ENCODE assay signal across 16 cellular contexts in the genomic region with DNA sequence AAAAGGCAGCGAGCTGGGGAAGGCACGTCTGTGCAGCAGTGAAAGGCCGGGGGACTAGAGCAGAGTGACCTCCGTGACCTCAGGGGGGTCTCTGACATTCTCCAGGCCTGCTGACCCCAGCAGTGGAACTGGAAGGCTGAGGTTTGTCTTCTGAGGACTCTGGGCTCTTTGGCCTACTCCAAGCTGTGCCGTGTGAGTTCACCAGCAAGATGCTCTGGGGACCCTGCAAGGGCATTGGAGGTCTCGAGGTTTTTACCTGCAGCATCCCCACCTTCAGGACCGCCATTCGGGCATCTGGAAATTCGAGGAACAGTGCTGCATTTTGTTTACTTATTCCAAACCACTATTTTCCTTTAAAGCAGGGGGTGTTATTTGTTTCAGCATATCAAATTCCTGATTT.
DNase-seq lines count a peak whose midpoint lies in the region; ATAC-seq and TF ChIP-seq lines count a peak whose summit lies in the region.
"Had no signal": no experiment of that assay in that cellular context is flagged by ENCODE, and none has a peak within 500 bp of the region (broad histone marks: within the 10 kb centered on the region; RNA-seq: fewer than 3 reads in every experiment).

No MANE protein-coding gene starts in this region.

- DNase-seq in endodermal cell (peak; percentile 16), posterior vena cava (ENCODE audit: low spot score) (peak; percentile 56), Kasumi-1 (lab: John Stamatoyannopoulos, UW) (no peak), mucosa of descending colon (no peak)
- DNase-seq: AML-193; Caco-2; Calu3; CD4-positive, alpha-beta T cell; CD8-positive, alpha-beta T cell; DMS79 treated with DMSO at 0.1 percent for 48 hours; GF-D8 had no signal

- H3K4me3 ChIP-seq in BLaER1 = no peak overlapping the region
- no peak overlapping the region for H3K4me3 ChIP-seq in endodermal cell (ENCODE audit: low read length)
- H3K4me3 ChIP-seq in mucosa of descending colon = no peak overlapping the region
- H3K4me3 ChIP-seq: A549 had no signal

- H3K27me3 ChIP-seq in BLaER1 (no peaks in the 10 kb centered on the region), endodermal cell (ENCODE audit: control insufficient read depth, insufficient read depth, low read length, poor library complexity, severe bottlenecking) (no peaks in the 10 kb centered on the region)

- H3K36me3 ChIP-seq in BLaER1 = peaks cover 100% of the 10 kb centered on the region
- H3K36me3 ChIP-seq in endodermal cell (ENCODE audit: control insufficient read depth, insufficient read depth, low read length) = no peaks in the 10 kb centered on the region
- H3K36me3 ChIP-seq in mucosa of descending colon (ENCODE audit: low read depth) = no peaks in the 10 kb centered on the region

- no peak for ATAC-seq in mucosa of descending colon
- ATAC-seq: A549; CD8-positive, alpha-beta T cell had no signal

- TF ChIP-seq CTCF in endodermal cell (conservative IDR thresholded peaks at IDR 0.05) = no peak
- no peak for TF ChIP-seq CTCF in mucosa of descending colon (IDR thresholded peaks at IDR 0.05)

- no peak overlapping the region for H3K4me3 Mint-ChIP-seq in endodermal cell
- H3K4me3 Mint-ChIP-seq: B cell; CD4-positive, alpha-beta T cell; CD8-positive, alpha-beta T cell had no signal

- H3K36me3 Mint-ChIP-seq in endodermal cell (ENCODE audit: low read depth) = no peaks in the 10 kb centered on the region
- H3K36me3 Mint-ChIP-seq: CD8-positive, alpha-beta T cell had no signal

- peaks cover 100% of the 10 kb centered on the region for H4K20me1 ChIP-seq in BLaER1

- H3K9ac ChIP-seq in BLaER1 (no peak overlapping the region), endodermal cell (ENCODE audit: extremely low read depth, low read length, poor library complexity, severe bottlenecking) (no peak overlapping the region)

- no peak overlapping the region for H3K27ac ChIP-seq in BLaER1
- no peak overlapping the region for H3K27ac ChIP-seq in endodermal cell (ENCODE audit: low read depth, low read length)
- H3K27ac ChIP-seq: 22Rv1, A549, C4-2B had no signal

- no peaks in the 10 kb centered on the region for H3K4me1 Mint-ChIP-seq in endodermal cell
- H3K4me1 Mint-ChIP-seq: B cell had no signal

- H3K9me3 ChIP-seq in BLaER1 = no peaks in the 10 kb centered on the region
- H3K9me3 ChIP-seq in endodermal cell (ENCODE audit: control insufficient read depth, low read length) = no peaks in the 10 kb centered on the region
- no peaks in the 10 kb centered on the region for H3K9me3 ChIP-seq in mucosa of descending colon
- H3K9me3 ChIP-seq: A549, Caco-2 had no signal

- H3K9me3 Mint-ChIP-seq in endodermal cell = no peaks in the 10 kb centered on the region
- H3K9me3 Mint-ChIP-seq: CD4-positive, alpha-beta T cell; CD8-positive, alpha-beta T cell had no signal

- peaks cover 23% of the 10 kb centered on the region for H3K27me3 Mint-ChIP-seq in endodermal cell (ENCODE audit: insufficient read depth)

- H3K4me2 ChIP-seq in BLaER1 = peak overlapping the region; percentile 89
- H3K4me2 ChIP-seq: A549 had no signal

- H3K4me1 ChIP-seq in BLaER1 = peaks cover 100% of the 10 kb centered on the region
- H3K4me1 ChIP-seq in endodermal cell (ENCODE audit: control insufficient read depth, insufficient read depth, low read length) = no peaks in the 10 kb centered on the region
- H3K4me1 ChIP-seq in mucosa of descending colon (ENCODE audit: low read depth) = no peaks in the 10 kb centered on the region
- H3K4me1 ChIP-seq: A549, Caco-2 had no signal

- intact Hi-C loops in posterior vena cava (cut with DNase I) (no loop called here), mucosa of descending colon (cut with DNase I, micrococcal nuclease) (no loop called here)

- 80 to 98% methylated on average over 5 to 9 of the region's 9 CpGs for WGBS in endodermal cell (ENCODE audit: insufficient coverage in 1 of 2, insufficient read length in 1 of 2), 2 experiments

- no peak overlapping the region for H3K27ac Mint-ChIP-seq in endodermal cell
- H3K27ac Mint-ChIP-seq: B cell; CD4-positive, alpha-beta T cell; CD8-positive, alpha-beta T cell had no signal

Comparison
In these comparisons a context has a peak if more than half of its experiments do, and no peak if none do; other contexts are left out.
1. DNase-seq: peak in endodermal cell (single experiment) and posterior vena cava (single experiment); none in Kasumi-1 (0 of 2) and mucosa of descending colon (0 of 3).